In the genomic region with DNA sequence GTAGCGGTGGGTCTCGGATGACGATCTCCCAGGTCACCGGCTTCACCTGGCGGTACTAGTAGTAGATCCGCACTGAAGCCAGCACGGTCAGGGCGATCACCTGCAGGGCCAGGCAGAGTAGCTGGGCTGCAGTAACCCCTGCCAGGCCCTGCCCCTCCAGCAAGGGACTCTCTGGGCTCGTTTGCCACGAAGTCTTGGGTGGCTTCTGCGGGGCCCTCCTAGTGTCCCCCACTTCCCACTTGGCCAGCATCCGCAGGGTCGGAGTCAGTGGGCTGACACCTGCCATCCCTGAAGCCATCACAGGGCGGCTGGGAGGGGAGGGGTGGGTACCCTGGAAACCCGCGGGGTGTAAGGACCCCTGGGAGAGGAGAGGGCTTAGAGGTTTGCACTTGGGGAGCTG, we compare ENCODE assay signal across 24 cellular contexts.
"Had no signal": no experiment of that assay in that cellular context is flagged by ENCODE, and none has a peak within 500 bp of the region (broad histone marks: within the 10 kb centered on the region; RNA-seq: fewer than 3 reads in every experiment).

No MANE protein-coding gene starts in this region.

- H3K9me3 ChIP-seq: colonic mucosa, esophagus muscularis mucosa, gastrocnemius medialis, heart left ventricle had no signal

- H3K4me1 ChIP-seq: colonic mucosa, esophagus muscularis mucosa, esophagus squamous epithelium, foreskin keratinocyte, gastrocnemius medialis, gastroesophageal sphincter, heart left ventricle, heart right ventricle had no signal

- ATAC-seq: effector memory CD8-positive, alpha-beta T cell; esophagus mucosa; foreskin keratinocyte; gastrocnemius medialis; gastroesophageal sphincter; heart left ventricle; heart right ventricle had no signal

- H3K27ac ChIP-seq: colonic mucosa, coronary artery, dorsolateral prefrontal cortex, epithelial cell of prostate, esophagus muscularis mucosa, esophagus squamous epithelium, foreskin keratinocyte, gastrocnemius medialis, gastroesophageal sphincter, heart left ventricle, heart right ventricle had no signal

- H3K27me3 ChIP-seq: colonic mucosa, dorsolateral prefrontal cortex, esophagus muscularis mucosa, esophagus squamous epithelium, foreskin keratinocyte, gastrocnemius medialis, gastroesophageal sphincter, heart left ventricle, heart right ventricle had no signal

- H3K4me3 ChIP-seq: colonic mucosa, coronary artery, dorsolateral prefrontal cortex, esophagus muscularis mucosa, esophagus squamous epithelium, gastrocnemius medialis, gastroesophageal sphincter, heart left ventricle, heart right ventricle had no signal

- H3K36me3 ChIP-seq: colonic mucosa, esophagus muscularis mucosa, esophagus squamous epithelium, gastrocnemius medialis, gastroesophageal sphincter, heart left ventricle, heart right ventricle had no signal

- DNase-seq: colonic mucosa; cortex of kidney; dermis blood vessel endothelial cell; dorsolateral prefrontal cortex; effector CD4-positive, alpha-beta T cell; effector CD8-positive, alpha-beta T cell; effector memory CD4-positive, alpha-beta T cell; effector memory CD8-positive, alpha-beta T cell; endodermal cell; erythroblast; esophagus squamous epithelium; foreskin fibroblast; foreskin keratinocyte; foreskin melanocyte; gastrocnemius medialis; glutamatergic neuron; head of caudate nucleus; heart left ventricle; heart right ventricle had no signal
